In the genomic region with DNA sequence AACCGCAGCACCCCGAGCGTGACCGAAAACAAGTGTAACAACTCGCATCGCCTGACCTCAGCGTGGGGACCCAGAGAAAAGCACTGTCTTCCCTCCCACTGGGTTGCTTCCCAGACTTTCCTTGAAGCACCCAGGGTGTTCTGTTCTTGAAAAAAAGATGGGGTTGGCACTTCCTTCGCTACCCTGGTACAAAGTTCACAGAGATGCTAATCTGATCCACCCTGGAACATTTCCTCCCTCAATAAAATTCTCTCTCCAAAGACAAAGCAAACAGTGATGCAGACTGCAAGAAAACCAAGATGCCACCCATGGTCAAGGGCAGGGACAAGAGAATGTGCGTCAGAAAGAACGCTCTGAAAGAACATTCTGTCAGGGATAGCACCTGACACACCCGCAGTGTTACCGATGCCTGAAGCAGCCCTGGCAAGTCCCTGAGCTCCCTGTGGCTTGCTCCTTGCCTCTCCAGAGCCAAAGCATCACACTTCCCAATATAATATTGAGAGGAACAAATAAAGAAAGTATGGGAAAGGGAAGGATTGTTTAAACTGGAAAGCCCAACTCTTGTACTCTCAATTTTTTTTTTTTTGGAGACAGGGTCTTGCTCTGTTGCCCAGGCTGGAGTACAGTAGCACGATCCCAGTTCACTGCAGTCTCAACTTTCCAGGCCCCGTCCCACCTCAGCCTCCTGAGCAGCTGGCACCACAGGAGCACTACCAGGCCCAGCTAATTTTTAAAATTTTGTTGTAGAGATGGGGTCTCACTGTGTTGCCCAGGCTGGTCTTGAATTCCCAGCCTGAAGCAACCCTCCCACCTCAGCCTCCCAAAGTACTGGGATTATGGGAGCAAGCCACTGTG, we compare ENCODE assay signal across 28 cellular contexts.
DNase-seq lines count a peak whose midpoint lies in the region; TF ChIP-seq lines count a peak whose summit lies in the region.
"Had no signal": no experiment of that assay in that cellular context is flagged by ENCODE, and none has a peak within 500 bp of the region (broad histone marks: within the 10 kb centered on the region; RNA-seq: fewer than 3 reads in every experiment).

No MANE protein-coding gene starts in this region.

- H3K27ac ChIP-seq in mammary epithelial cell (ENCODE audit: insufficient read depth, low read depth, low read length) = no peak overlapping the region
- H3K27ac ChIP-seq in colonic mucosa = no peak overlapping the region
- H3K27ac ChIP-seq in transverse colon = peak overlapping the region; percentile 26 to 73 (median 68)
- H3K27ac ChIP-seq: neutrophil, PC-9 had no signal

- peak overlapping the region; percentile 86 for H3K27ac Mint-ChIP-seq in MCF 10A (ENCODE audit: low read depth, unreplicated experiment)
- peak overlapping the region; percentile 14 for H3K27ac Mint-ChIP-seq in neural crest cell (ENCODE audit: unreplicated experiment)
- H3K27ac Mint-ChIP-seq: activated CD8-positive, alpha-beta T cell treated with anti-CD3 and anti-CD28 coated beads for 36 hours; brain; stimulated activated naive B cell treated with anti-CD40 and anti-IgM and Interleukin-4, amounts not matched to agents 10 μg/mL and 1 μg/mL and 100 μg/mL, for 72 hours; T-helper 2 cell treated with Interferon-gamma antibody and Interleukin-4, amounts not matched to agents 5 μg/mL and 100 μg/mL, for 36 hours had no signal

- in situ Hi-C loops in mammary epithelial cell (cut with MboI; ENCODE audit: low sequenced_read_pairs in 2 of 2) = no loop called here
- in situ Hi-C loops in transverse colon (cut with MboI; ENCODE audit: low pct_ligation_motif_present in 1 of 4, low pct_unique_long_range_greater_than_20kb in 1 of 4, low sequenced_read_pairs in 3 of 4) = no loop called here

- no peak overlapping the region for H3K4me2 ChIP-seq in mammary epithelial cell (ENCODE audit: insufficient read depth, low read depth, low read length)
- H3K4me2 ChIP-seq: PC-9 had no signal

- H3K36me3 ChIP-seq in mammary epithelial cell (ENCODE audit: insufficient read depth, low read length) = peaks cover 2% of the 10 kb centered on the region
- H3K36me3 ChIP-seq in colonic mucosa = no peaks in the 10 kb centered on the region
- H3K36me3 ChIP-seq in transverse colon = no peaks in the 10 kb centered on the region

- intact Hi-C loops in MCF 10A (cut with micrococcal nuclease) = no loop called here
- intact Hi-C loops in mammary epithelial cell (cut with micrococcal nuclease) = no loop called here
- intact Hi-C loops in colonic mucosa (cut with DNase I) = no loop called here
- intact Hi-C loops in transverse colon (cut with DNase I; ENCODE audit: low total_unique reads) = no loop called here

- H3K4me3 ChIP-seq in mammary epithelial cell (replicated peaks in 1 of 3; ENCODE audit: insufficient read depth in 1 of 3, low read depth in 2 of 3, low read length in 3 of 3) = no peak overlapping the region
- H3K4me3 ChIP-seq in colonic mucosa = no peak overlapping the region
- H3K4me3 ChIP-seq in transverse colon = no peak overlapping the region
- H3K4me3 ChIP-seq: PC-9, skin epidermis had no signal

- H3K9ac ChIP-seq in mammary epithelial cell (ENCODE audit: insufficient read depth, low read length) (no peak overlapping the region), colonic mucosa (ENCODE audit: low read depth in 2 of 2, low read length in 2 of 2) (no peak overlapping the region)

- H3K79me2 ChIP-seq in mammary epithelial cell (ENCODE audit: insufficient read depth, low read length) = peaks cover 8% of the 10 kb centered on the region

- POLR2A ChIA-PET in MCF 10A (lab: Yijun Ruan, JAX) = interaction anchor here (1.6 kb wide), 1 partner anchor 65 kb away, joined by 5 read pairs; no protein-coding TSS in a partner anchor

- BruUV-seq in MCF 10A (replicated peaks; lab: Mats Ljungman, UMichigan) (TSS peak; percentile 87), mammary epithelial cell (replicated peaks; lab: Mats Ljungman, UMichigan) (no TSS peak)

- TF ChIP-seq EP300 in transverse colon (IDR thresholded peaks at IDR 0.05; ENCODE audit: low read depth) = peak; percentile 31

- H3K27me3 ChIP-seq in mammary epithelial cell (ENCODE audit: insufficient read depth, low read length) = no peaks in the 10 kb centered on the region
- H3K27me3 ChIP-seq in colonic mucosa = no peaks in the 10 kb centered on the region
- H3K27me3 ChIP-seq in transverse colon = no peaks in the 10 kb centered on the region
- H3K27me3 ChIP-seq: neutrophil had no signal

- no peak overlapping the region for H2AFZ ChIP-seq in mammary epithelial cell (ENCODE audit: low read depth, low read length)
- H2AFZ ChIP-seq: PC-9 had no signal

- H3K36me3 Mint-ChIP-seq in MCF 10A (ENCODE audit: insufficient read depth, unreplicated experiment) (peaks cover 90% of the 10 kb centered on the region), neural crest cell (ENCODE audit: low read depth) (peaks cover 6% of the 10 kb centered on the region)

- H3K27me3 Mint-ChIP-seq in MCF 10A (ENCODE audit: insufficient read depth, unreplicated experiment) = no peaks in the 10 kb centered on the region
- H3K27me3 Mint-ChIP-seq in neural crest cell (ENCODE audit: low read depth) = no peaks in the 10 kb centered on the region
- H3K27me3 Mint-ChIP-seq: activated CD8-positive, alpha-beta T cell treated with anti-CD3 and anti-CD28 coated beads for 36 hours; brain had no signal

- H3K4me1 ChIP-seq in mammary epithelial cell (ENCODE audit: insufficient read depth, low read length) = no peaks in the 10 kb centered on the region
- no peaks in the 10 kb centered on the region for H3K4me1 ChIP-seq in colonic mucosa
- peaks cover 0 to 13% (median 6%) of the 10 kb centered on the region in 4 donors for H3K4me1 ChIP-seq in transverse colon

- peak overlapping the region; percentile 25 for H3K4me3 Mint-ChIP-seq in MCF 10A (ENCODE audit: unreplicated experiment)
- no peak overlapping the region for H3K4me3 Mint-ChIP-seq in neural crest cell
- H3K4me3 Mint-ChIP-seq: activated CD8-positive, alpha-beta T cell treated with anti-CD3 and anti-CD28 coated beads for 36 hours; brain; CD14-positive monocyte; stimulated activated naive B cell treated with anti-CD40 and anti-IgM and Interleukin-4, amounts not matched to agents 10 μg/mL and 1 μg/mL and 100 μg/mL, for 72 hours; T-helper 2 cell treated with Interferon-gamma antibody and Interleukin-4, amounts not matched to agents 5 μg/mL and 100 μg/mL, for 36 hours had no signal

- H3K9me3 Mint-ChIP-seq in MCF 10A (ENCODE audit: unreplicated experiment) = no peaks in the 10 kb centered on the region
- H3K9me3 Mint-ChIP-seq in neural crest cell = peaks cover 2% of the 10 kb centered on the region
- H3K9me3 Mint-ChIP-seq: activated CD8-positive, alpha-beta T cell treated with anti-CD3 and anti-CD28 coated beads for 36 hours; T-helper 2 cell treated with Interferon-gamma antibody and Interleukin-4, amounts not matched to agents 5 μg/mL and 100 μg/mL, for 36 hours had no signal

- no peaks in the 10 kb centered on the region for H4K20me1 ChIP-seq in mammary epithelial cell (ENCODE audit: insufficient read depth, low read length)

- H3K4me1 Mint-ChIP-seq in MCF 10A (ENCODE audit: insufficient read depth, unreplicated experiment) (peaks cover 48% of the 10 kb centered on the region), neural crest cell (no peaks in the 10 kb centered on the region)
- H3K4me1 Mint-ChIP-seq: brain had no signal

- peak; percentile 18 for DNase-seq in MCF 10A (ENCODE audit: unreplicated experiment)
- DNase-seq in mammary epithelial cell = no peak
- peak; percentile 51 for DNase-seq in colonic mucosa
- no peak for DNase-seq in neural crest cell (ENCODE audit: low read depth, low spot score)
- peak; percentile 64 for DNase-seq in transverse colon
- no peak for DNase-seq in germinal center (ENCODE audit: low spot score)
- no peak for DNase-seq in glomerular visceral epithelial cell (ENCODE audit: extremely low spot score)
- DNase-seq in HCEC 1CT = no peak
- DNase-seq: 8988T; activated CD8-positive, alpha-beta T cell treated with anti-CD3 and anti-CD28 coated beads for 36 hours; activated naive CD4-positive, alpha-beta T cell treated with anti-CD3 and anti-CD28 coated beads, Interleukin-2, amount 50 U/mL, for 16 hours; Caco-2; hippocampal formation; left cardiac atrium; mesenchymal stem cell; MM.1S; NCI-H1930; NCI-H2171 treated with DMSO at 0.1 percent for 48 hours; NCI-H510A treated with DMSO at 0.1 percent for 48 hours; PC-9; SHP77 treated with DMSO at 0.1 percent for 48 hours; stimulated activated naive B cell treated with anti-CD40 and anti-IgM and Interleukin-4, amounts not matched to agents 10 μg/mL and 1 μg/mL and 100 μg/mL, for 72 hours; substantia nigra had no signal

- H3K9me3 ChIP-seq in mammary epithelial cell (replicated peaks; ENCODE audit: insufficient read depth, low read length) (no peaks in the 10 kb centered on the region), colonic mucosa (no peaks in the 10 kb centered on the region), transverse colon (no peaks in the 10 kb centered on the region)
- H3K9me3 ChIP-seq: Caco-2, neutrophil had no signal

- dilution Hi-C loops in mammary epithelial cell (cut with HindIII; ENCODE audit: low sequenced_read_pairs) = no loop called here

- CTCF ChIA-PET in MCF 10A (lab: Yijun Ruan, JAX) (no interaction called here), mammary epithelial cell (lab: Charles Lee; ENCODE audit: low non-redundant PET) (no interaction called here)

- 96% methylated on average over 13 of the region's 14 CpGs for WGBS in mammary epithelial cell (ENCODE audit: low coverage, missing lambda C conversion rate)
- 83 to 85% methylated on average over 10 to 14 of the region's 14 CpGs for WGBS in transverse colon (ENCODE audit: low coverage in 1 of 2), 2 donors

- no peak for TF ChIP-seq POLR2A in transverse colon (IDR thresholded peaks at IDR 0.05)

- TF ChIP-seq CTCF in MCF 10A (IDR thresholded peaks at IDR 0.05; ENCODE audit: unreplicated experiment) (no peak), mammary epithelial cell (conservative IDR thresholded peaks at IDR 0.05 in 1 of 2, IDR thresholded peaks at IDR 0.05 in 1 of 2; ENCODE audit: extremely low read depth in 1 of 2, insufficient read depth in 1 of 2, low read depth in 1 of 2, low read length in 2 of 2) (no peak), colonic mucosa (IDR thresholded peaks at IDR 0.05) (no peak), neural crest cell (conservative IDR thresholded peaks at IDR 0.05) (no peak), transverse colon (IDR thresholded peaks at IDR 0.05) (no peak)

Comparison
In these comparisons a context has a peak if more than half of its experiments do, and no peak if none do; other contexts are left out.
1. DNase-seq: peak in MCF 10A (single experiment), colonic mucosa (single experiment) and transverse colon (single experiment); none in mammary epithelial cell (single experiment), neural crest cell (single experiment), germinal center (single experiment), glomerular visceral epithelial cell (single experiment) and HCEC 1CT (single experiment).
2. H3K27ac ChIP-seq: peak in transverse colon (4 of 4); none in mammary epithelial cell (single experiment) and colonic mucosa (single experiment).